In genomic region chr5:154190652-154191304, GRCh38 we compare ENCODE assay signal across 8 cellular contexts. TPM values are rescaled to one million over a fixed set of nuclear protein-coding genes. Genes with fewer than 3 reads are reported as not detected.
DNase-seq lines count a peak whose midpoint lies in the region; ATAC-seq and TF ChIP-seq lines count a peak whose summit lies in the region.

Gene GALNT10 (plus strand): TSS chr5:154190733. CDS start chr5:154190867, 134 bp downstream.

- ATAC-seq in HG03097 (IDR thresholded peaks at IDR 0.05; ENCODE audit: low FRiP score, unreplicated experiment), result peak; percentile 67
- peak; percentile 51 for ATAC-seq in Right ventricle myocardium inferior

- in situ Hi-C loops in GM18951 (cut with MboI; ENCODE audit: low sequenced_read_pairs, unreplicated experiment), result loop anchor here (10.0 kb wide), 1 partner anchor 214 kb away; no protein-coding TSS in a partner anchor

- no peaks in the 10 kb centered on the region for H3K27me3 Mint-ChIP-seq in activated naive CD8-positive, alpha-beta T cell

- peaks cover 38% of the 10 kb centered on the region for H3K4me1 Mint-ChIP-seq in activated naive CD8-positive, alpha-beta T cell (ENCODE audit: low read depth)

- peaks cover 4% of the 10 kb centered on the region for H3K36me3 Mint-ChIP-seq in activated naive CD8-positive, alpha-beta T cell

- intact Hi-C loops in Right ventricle myocardium inferior (cut with DNase I), result loop anchor here (1.0 to 5.0 kb wide), 3 partner anchors 97 to 214 kb away; no protein-coding TSS in a partner anchor

- peak within 1 kb of the TSS; percentile 92 for H3K4me3 Mint-ChIP-seq in activated naive CD8-positive, alpha-beta T cell

- H3K9me3 Mint-ChIP-seq in activated naive CD8-positive, alpha-beta T cell (ENCODE audit: low read depth), result no peaks in the 10 kb centered on the region

- peak; percentile 62 for DNase-seq in COR-L47 (lab: John Stamatoyannopoulos, UW)
- DNase-seq in OCI-M1 (lab: John Stamatoyannopoulos, UW), result peak; percentile 77
- DNase-seq in Right ventricle myocardium inferior (ENCODE audit: missing footprints), result peak; percentile 90
- DNase-seq in occipital lobe (lab: John Stamatoyannopoulos, UW), result peak; percentile 45
- no peak for DNase-seq in NCI-H2107 treated with DMSO at 0.1 percent for 48 hours (lab: John Stamatoyannopoulos, UW; ENCODE audit: unreplicated experiment)

- H3K27ac Mint-ChIP-seq in activated naive CD8-positive, alpha-beta T cell, result peak within 1 kb of the TSS; percentile 93

- peak; percentile 88 for TF ChIP-seq POLR2A in GM18951 (IDR thresholded peaks at IDR 0.05; ENCODE audit: extremely low read depth, insufficient read depth, insufficient read length)

RNA-seq across cellular contexts. Expression of gene GALNT10, which starts in this region (rescaled TPM):
- total RNA-seq in Right ventricle myocardium inferior (15.5 TPM), occipital lobe (10.1 TPM)
